12 cellular contexts compared by ENCODE assay signal in the genomic region with DNA sequence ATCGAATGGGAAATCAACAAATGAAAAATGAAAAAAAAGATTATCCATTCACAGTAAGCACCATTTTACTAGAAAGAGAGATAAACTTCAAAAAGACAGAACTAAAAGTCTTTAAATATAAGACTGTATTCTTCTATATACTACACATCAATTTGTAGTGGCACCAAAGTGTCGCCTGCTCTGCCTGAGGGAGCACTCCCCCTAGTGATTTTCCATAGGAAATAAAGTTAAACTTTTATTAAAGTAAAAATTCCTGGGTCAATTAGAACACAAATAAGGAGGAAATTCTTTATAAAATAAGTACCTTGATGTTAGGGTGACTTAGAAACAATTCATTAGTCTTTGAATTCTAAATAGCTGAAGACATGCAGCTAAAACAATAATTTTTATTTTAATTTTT. TPM values are rescaled to one million over a fixed set of nuclear protein-coding genes. Genes with fewer than 3 reads are reported as not detected.
DNase-seq lines count a peak whose midpoint lies in the region; ATAC-seq and TF ChIP-seq lines count a peak whose summit lies in the region.
"Had no signal": no experiment of that assay in that cellular context is flagged by ENCODE, and none has a peak within 500 bp of the region (broad histone marks: within the 10 kb centered on the region; RNA-seq: fewer than 3 reads in every experiment).

No MANE protein-coding gene starts in this region.

- H3K9me3 Mint-ChIP-seq in GM23338, result no peaks in the 10 kb centered on the region
- no peaks in the 10 kb centered on the region for H3K9me3 Mint-ChIP-seq in activated T-cell treated with anti-CD3 and anti-CD28 coated beads, Interleukin-2, amount 50 U/mL, for 4 hours

- ATAC-seq in GM23338 (peak; percentile 34; the same call in 1 of the 3 replicates), HG02571 (IDR thresholded peaks at IDR 0.05; ENCODE audit: unreplicated experiment) (no peak)
- no peak for ATAC-seq in activated T-cell treated with anti-CD3 and anti-CD28 coated beads, Interleukin-2, amount 50 U/mL, for 4 hours

- H2AFZ ChIP-seq in GM23338 (no peak overlapping the region), SU-DHL-6 (ENCODE audit: low read depth, low read length, severe bottlenecking) (no peak overlapping the region)

- H3K4me1 Mint-ChIP-seq in GM23338, result peaks cover 2% of the 10 kb centered on the region; the same call in 1 of the 3 replicates
- H3K4me1 Mint-ChIP-seq in activated T-cell treated with anti-CD3 and anti-CD28 coated beads, Interleukin-2, amount 50 U/mL, for 4 hours (ENCODE audit: low read depth), result no peaks in the 10 kb centered on the region

- no peaks in the 10 kb centered on the region for H3K27me3 ChIP-seq in GM23338 (ENCODE audit: insufficient read depth)
- no peaks in the 10 kb centered on the region for H3K27me3 ChIP-seq in SU-DHL-6 (ENCODE audit: low read length)
- H3K27me3 ChIP-seq: ascending aorta, vagina had no signal

- H3K9me3 ChIP-seq in SU-DHL-6 (ENCODE audit: insufficient read depth, low read length), result no peaks in the 10 kb centered on the region
- H3K9me3 ChIP-seq: ascending aorta, vagina had no signal

- H3K4me3 ChIP-seq in GM23338, result no peak overlapping the region
- H3K4me3 ChIP-seq in SU-DHL-6 (ENCODE audit: insufficient read depth, low read length, poor library complexity, severe bottlenecking), result no peak overlapping the region
- H3K4me3 ChIP-seq: ascending aorta, vagina had no signal

- H3K36me3 ChIP-seq in GM23338 (ENCODE audit: insufficient read depth), result peaks cover 28% of the 10 kb centered on the region; the same call in 1 of the 2 replicates
- peaks cover 23% of the 10 kb centered on the region for H3K36me3 ChIP-seq in SU-DHL-6 (ENCODE audit: low read length)

- no peaks in the 10 kb centered on the region for H3K4me1 ChIP-seq in GM23338 (ENCODE audit: insufficient read depth)
- H3K4me1 ChIP-seq: ascending aorta, vagina had no signal

- H3K4me2 ChIP-seq in GM23338, result no peak overlapping the region
- no peak overlapping the region for H3K4me2 ChIP-seq in SU-DHL-6 (ENCODE audit: low read depth, low read length, poor library complexity, severe bottlenecking)

- peak; percentile 61 to 71 for TF ChIP-seq CTCF in GM23338 (conservative IDR thresholded peaks at IDR 0.05; ENCODE audit: low read depth in 2 of 2)
- TF ChIP-seq CTCF in SU-DHL-6 (IDR thresholded peaks at IDR 0.05; ENCODE audit: insufficient read depth, low read length, poor library complexity, severe bottlenecking), result peak; percentile 15

- H3K9me2 ChIP-seq in GM23338 (ENCODE audit: insufficient read depth) (no peaks in the 10 kb centered on the region), SU-DHL-6 (replicated peaks; ENCODE audit: insufficient read depth, low read length) (no peaks in the 10 kb centered on the region)

- peak overlapping the region; percentile 68; the same call in 1 of the 2 replicates for H3K27ac ChIP-seq in GM23338 (ENCODE audit: low read depth)
- no peak overlapping the region for H3K27ac ChIP-seq in SU-DHL-6 (ENCODE audit: low read depth, low read length)
- H3K27ac ChIP-seq: ascending aorta, vagina had no signal

- no peak overlapping the region for H3K27ac Mint-ChIP-seq in GM23338

- H3F3A ChIP-seq in GM23338 (replicated peaks; ENCODE audit: low read depth), result no peaks in the 10 kb centered on the region; the same call in 1 of the 2 replicates
- H3F3A ChIP-seq in SU-DHL-6 (ENCODE audit: insufficient read depth), result no peaks in the 10 kb centered on the region

- no peaks in the 10 kb centered on the region for H4K20me1 ChIP-seq in GM23338 (replicated peaks; ENCODE audit: insufficient read depth)
- H4K20me1 ChIP-seq in SU-DHL-6 (ENCODE audit: low read depth, low read length), result no peaks in the 10 kb centered on the region

- peaks cover 3% of the 10 kb centered on the region for H3K27me3 Mint-ChIP-seq in GM23338 (ENCODE audit: insufficient read depth, low read depth, poor library complexity)
- H3K27me3 Mint-ChIP-seq in activated T-cell treated with anti-CD3 and anti-CD28 coated beads, Interleukin-2, amount 50 U/mL, for 4 hours (ENCODE audit: low read depth), result no peaks in the 10 kb centered on the region

- H3K79me2 ChIP-seq in GM23338 (replicated peaks; ENCODE audit: insufficient read depth), result no peaks in the 10 kb centered on the region
- no peaks in the 10 kb centered on the region for H3K79me2 ChIP-seq in SU-DHL-6 (ENCODE audit: insufficient read depth, low read length)

- H3K4me3 Mint-ChIP-seq in GM23338, result no peak overlapping the region
- no peak overlapping the region for H3K4me3 Mint-ChIP-seq in activated T-cell treated with anti-CD3 and anti-CD28 coated beads, Interleukin-2, amount 50 U/mL, for 4 hours

- peaks cover 46% of the 10 kb centered on the region for H3K36me3 Mint-ChIP-seq in GM23338 (ENCODE audit: low read depth)
- peaks cover 20% of the 10 kb centered on the region for H3K36me3 Mint-ChIP-seq in activated T-cell treated with anti-CD3 and anti-CD28 coated beads, Interleukin-2, amount 50 U/mL, for 4 hours (ENCODE audit: insufficient read depth)

- no peak overlapping the region for H3K9ac ChIP-seq in SU-DHL-6 (ENCODE audit: low read length)

- DNase-seq in AG08396 (ENCODE audit: low spot score), result peak; percentile 8
- peak; percentile 46 for DNase-seq in GM23338 (ENCODE audit: low spot score)
- DNase-seq in hippocampal formation (lab: John Stamatoyannopoulos, UW), result peak; percentile 1 to 23
- DNase-seq in stimulated activated CD4-positive, alpha-beta T cell treated with anti-CD3 and anti-CD28 coated beads, Interleukin-1b, Interleukin-23, amount 100 ng/mL, for 48 hours, result no peak
- no peak for DNase-seq in activated T-cell treated with anti-CD3 and anti-CD28 coated beads, Interleukin-2, amount 50 U/mL, for 4 hours
- no peak for DNase-seq in NCI-H2029 treated with DMSO at 0.1 percent for 48 hours (lab: John Stamatoyannopoulos, UW)
- DNase-seq: KG1, SHP77 treated with DMSO at 0.1 percent for 48 hours had no signal

TF ChIP-seq in GM23338, 12 proteins besides CTCF, POLR2A, EP300 and RAD21:
- TF ChIP-seq CREB1 (CRISPR knock-in tag; IDR thresholded peaks at IDR 0.05; ENCODE audit: low read depth), result no peak
- TF ChIP-seq ZNF331 (CRISPR knock-in tag; IDR thresholded peaks at IDR 0.05; ENCODE audit: low read depth), result no peak
TF ChIP-seq in GM23338: peak in this region for 0.

RNA-seq across cellular contexts. Expression of a gene that starts 9.7 kb away (rescaled TPM):
- total RNA-seq in GM23338 (2014; rRNA removed; shearing (Covaris generic)), result 39.3 and 43.4 TPM in 2 replicates
- polyA plus RNA-seq in GM23338 (2016; fragmentation: Nextera tagmentation; extraction: Ambion mirVana), result 40.9 and 41.6 TPM in 2 replicates
- total RNA-seq in activated T-cell treated with anti-CD3 and anti-CD28 coated beads, Interleukin-2, amount 50 U/mL, for 4 hours, result 10 to 100 TPM; 45.3 to 50.1 (median 49.6) TPM

RNA-seq across cellular contexts. Expression of a gene that starts 9.9 kb away (rescaled TPM):
- 69.2 and 72.6 TPM in 2 replicates for total RNA-seq in GM23338 (2014; rRNA removed; shearing (Covaris generic))
- polyA plus RNA-seq in GM23338 (2016; fragmentation: Nextera tagmentation; extraction: Ambion mirVana), result 137 and 171 TPM in 2 replicates
- total RNA-seq in activated T-cell treated with anti-CD3 and anti-CD28 coated beads, Interleukin-2, amount 50 U/mL, for 4 hours, result 100 to 1,000 TPM; 134 to 152 (median 138) TPM

RNA-seq across cellular contexts. Expression of a gene that starts 23.8 kb away (rescaled TPM):
- 35.7 and 40.8 TPM in 2 replicates for total RNA-seq in GM23338 (2014; rRNA removed; shearing (Covaris generic))
- 37.4 and 37.6 TPM in 2 replicates for polyA plus RNA-seq in GM23338 (2016; fragmentation: Nextera tagmentation; extraction: Ambion mirVana)
- total RNA-seq in activated T-cell treated with anti-CD3 and anti-CD28 coated beads, Interleukin-2, amount 50 U/mL, for 4 hours, result 10 to 100 TPM; 56.3 to 64.0 (median 61.7) TPM

Comparison
In these comparisons a context has a peak if more than half of its experiments do, and no peak if none do; other contexts are left out.
1. DNase-seq: peak in AG08396 (single experiment), GM23338 (single experiment) and hippocampal formation (2 of 2); none in stimulated activated CD4-positive, alpha-beta T cell treated with anti-CD3 and anti-CD28 coated beads, Interleukin-1b, Interleukin-23, amount 100 ng/mL, for 48 hours (single experiment), activated T-cell treated with anti-CD3 and anti-CD28 coated beads, Interleukin-2, amount 50 U/mL, for 4 hours (single experiment) and NCI-H2029 treated with DMSO at 0.1 percent for 48 hours (single experiment).